Comparison of ENCODE assay signal across 14 cellular contexts in the genomic region with DNA sequence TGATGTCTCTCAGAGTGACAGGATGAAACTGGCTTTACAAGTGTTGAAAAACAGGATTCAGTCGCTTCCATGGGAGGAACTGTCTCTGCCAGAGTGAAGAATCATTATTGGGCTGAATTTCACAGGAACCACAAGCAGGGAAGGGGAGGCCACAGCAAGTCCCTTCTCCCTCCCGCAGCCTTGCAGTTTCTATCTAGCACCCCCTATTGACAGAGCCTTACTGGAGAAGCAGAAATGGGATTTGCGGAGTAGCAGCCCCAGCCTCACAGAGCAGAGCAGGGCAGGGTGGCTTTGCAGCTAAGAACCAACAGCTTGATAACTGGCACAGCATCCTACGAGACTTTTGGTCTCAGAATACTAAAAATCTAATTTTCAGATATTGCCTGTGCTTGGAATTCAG.
DNase-seq lines count a peak whose midpoint lies in the region; ATAC-seq and TF ChIP-seq lines count a peak whose summit lies in the region.
"Had no signal": no experiment of that assay in that cellular context is flagged by ENCODE, and none has a peak within 500 bp of the region (broad histone marks: within the 10 kb centered on the region; RNA-seq: fewer than 3 reads in every experiment).

No MANE protein-coding gene starts in this region.

- H3K9me2 ChIP-seq in SK-N-SH, result no peaks in the 10 kb centered on the region

- POLR2A ChIA-PET in SK-N-SH (lab: Yijun Ruan, JAX), result no interaction called here

- CTCF ChIA-PET in SK-N-SH (lab: Yijun Ruan, JAX), result interaction anchor here (4.3 to 4.7 kb wide), 2 partner anchors 10 to 183 kb away, joined by 18 to 34 read pairs; no protein-coding TSS in a partner anchor

- no peaks in the 10 kb centered on the region for H3K36me3 ChIP-seq in SK-N-SH (replicated peaks in 1 of 2; ENCODE audit: control insufficient read depth in 1 of 2, insufficient read depth in 2 of 2, low read length in 1 of 2)
- no peaks in the 10 kb centered on the region for H3K36me3 ChIP-seq in effector memory CD4-positive, alpha-beta T cell (ENCODE audit: control insufficient read depth, insufficient read depth, low read length)
- H3K36me3 ChIP-seq: adrenal gland, BLaER1 had no signal

- no peaks in the 10 kb centered on the region for H3F3A ChIP-seq in SK-N-SH (replicated peaks; ENCODE audit: insufficient read depth)

- H3K27me3 ChIP-seq in SK-N-SH (ENCODE audit: insufficient read depth), result no peaks in the 10 kb centered on the region
- no peaks in the 10 kb centered on the region for H3K27me3 ChIP-seq in effector memory CD4-positive, alpha-beta T cell (replicated peaks; ENCODE audit: control insufficient read depth, insufficient read depth, low read length, poor library complexity, severe bottlenecking)
- H3K27me3 ChIP-seq: adrenal gland, BLaER1 had no signal

- ATAC-seq in SK-N-SH treated with all-trans-retinoic acid at 6 μM for 48 hours (no peak), omental fat pad (ENCODE audit: low FRiP score) (no peak), HG03135 (IDR thresholded peaks at IDR 0.05; ENCODE audit: unreplicated experiment) (no peak)
- ATAC-seq: stimulated activated naive CD8-positive, alpha-beta T cell treated with anti-CD3 and anti-CD28 coated beads, Interleukin-15, amount 100 ng/mL, for 72 hours had no signal

- no peak for DNase-seq in SK-N-SH
- DNase-seq in NCI-H69 (lab: John Stamatoyannopoulos, UW), result peak; percentile 59
- no peak for DNase-seq in epithelial cell of proximal tubule (ENCODE audit: low read depth)
- peak; percentile 19 for DNase-seq in pons (ENCODE audit: low spot score)
- no peak for DNase-seq in effector memory CD4-positive, alpha-beta T cell
- no peak for DNase-seq in omental fat pad (ENCODE audit: low spot score)
- DNase-seq: activated CD8-positive, alpha-beta memory T cell treated with anti-CD3 and anti-CD28 coated beads for 24 hours; adrenal gland; NCI-H1105 treated with DMSO at 0.1 percent for 48 hours; SHP77; stimulated activated naive CD8-positive, alpha-beta T cell treated with anti-CD3 and anti-CD28 coated beads, Interleukin-15, amount 100 ng/mL, for 72 hours had no signal

- TF ChIP-seq EP300 in SK-N-SH (IDR thresholded peaks at IDR 0.05; ENCODE audit: borderline replicate concordance in 1 of 2, low read depth in 1 of 2, low read length in 1 of 2), result no peak

- no peaks in the 10 kb centered on the region for H3K79me2 ChIP-seq in SK-N-SH (ENCODE audit: insufficient read depth)

- H3K9me3 ChIP-seq in SK-N-SH, result no peaks in the 10 kb centered on the region
- no peaks in the 10 kb centered on the region for H3K9me3 ChIP-seq in effector memory CD4-positive, alpha-beta T cell (ENCODE audit: control insufficient read depth, low read length)
- H3K9me3 ChIP-seq: adrenal gland, BLaER1 had no signal

- H3K9ac ChIP-seq in SK-N-SH, result no peak overlapping the region
- H3K9ac ChIP-seq: BLaER1 had no signal

- no peak overlapping the region for H3K4me2 ChIP-seq in SK-N-SH
- H3K4me2 ChIP-seq: BLaER1 had no signal

- 48% methylated on average over 3 of the region's 4 CpGs for WGBS in SK-N-SH (ENCODE audit: low lambda C conversion rate)

- H2AFZ ChIP-seq in SK-N-SH (ENCODE audit: low read depth), result no peak overlapping the region

- H3K27ac ChIP-seq in SK-N-SH (ENCODE audit: low read depth in 2 of 2, low read length in 1 of 2), result no peak overlapping the region
- H3K27ac ChIP-seq in effector memory CD4-positive, alpha-beta T cell (ENCODE audit: insufficient read depth, low read length, poor library complexity, severe bottlenecking), result no peak overlapping the region
- H3K27ac ChIP-seq: adrenal gland, BLaER1 had no signal

- H3K4me3 ChIP-seq in SK-N-SH (ENCODE audit: low read depth in 2 of 2, low read length in 1 of 2), result no peak overlapping the region
- no peak overlapping the region for H3K4me3 ChIP-seq in epithelial cell of proximal tubule (ENCODE audit: low read depth, low read length)
- H3K4me3 ChIP-seq in effector memory CD4-positive, alpha-beta T cell (ENCODE audit: insufficient read depth, low read depth, low read length, poor library complexity, severe bottlenecking), result no peak overlapping the region
- H3K4me3 ChIP-seq: adrenal gland, BLaER1 had no signal

- H3K4me1 ChIP-seq in SK-N-SH (ENCODE audit: control insufficient read depth in 1 of 2, insufficient read depth in 2 of 2, low read depth in 1 of 2, low read length in 1 of 2), result no peaks in the 10 kb centered on the region; a peak in 1 of 4 replicates
- no peaks in the 10 kb centered on the region for H3K4me1 ChIP-seq in effector memory CD4-positive, alpha-beta T cell (ENCODE audit: control insufficient read depth, insufficient read depth, low read length, poor library complexity, severe bottlenecking)
- H3K4me1 ChIP-seq: adrenal gland, BLaER1 had no signal

- TF ChIP-seq RAD21 in SK-N-SH (IDR thresholded peaks at IDR 0.05; ENCODE audit: low read length), result no peak; the same call in 1 of the 2 replicates

- peak; percentile 16; the same call in 1 of the 2 replicates for TF ChIP-seq CTCF in SK-N-SH (IDR thresholded peaks at IDR 0.05)
- TF ChIP-seq CTCF in epithelial cell of proximal tubule (conservative IDR thresholded peaks at IDR 0.05; ENCODE audit: low read depth, low read length), result peak; percentile 48
- no peak for TF ChIP-seq CTCF in omental fat pad (IDR thresholded peaks at IDR 0.05)

- H4K20me1 ChIP-seq in SK-N-SH (ENCODE audit: insufficient read depth), result no peaks in the 10 kb centered on the region
- H4K20me1 ChIP-seq: BLaER1 had no signal

TF ChIP-seq in SK-N-SH, 30 proteins besides CTCF, POLR2A, EP300 and RAD21 (continues in another document):
- TF ChIP-seq RCOR1 (IDR thresholded peaks at IDR 0.05; ENCODE audit: low read length) (no peak), FOXJ3 (CRISPR knock-in tag; IDR thresholded peaks at IDR 0.05) (no peak), SIN3A (IDR thresholded peaks at IDR 0.05; ENCODE audit: borderline replicate concordance, low read depth, low read length) (no peak), POLR2AphosphoS5 (IDR thresholded peaks at IDR 0.05; ENCODE audit: low read depth, low read length) (no peak), PBX3 (IDR thresholded peaks at IDR 0.05) (no peak), TAF1 (IDR thresholded peaks at IDR 0.05; ENCODE audit: borderline replicate concordance, low read depth, low read length) (no peak), MEF2A (IDR thresholded peaks at IDR 0.05; ENCODE audit: borderline replicate concordance, low read depth) (no peak)

TF ChIP-seq in SK-N-SH treated with all-trans-retinoic acid at 6 μM for 48 hours, 23 proteins besides CTCF, POLR2A, EP300 and RAD21:
- TF ChIP-seq TOX (CRISPR knock-in tag; IDR thresholded peaks at IDR 0.05; ENCODE audit: borderline replicate concordance) (no peak), ZFP3 (CRISPR knock-in tag; IDR thresholded peaks at IDR 0.05) (no peak), ZFP30 (CRISPR knock-in tag; IDR thresholded peaks at IDR 0.05) (no peak), ARNTL (CRISPR knock-in tag; IDR thresholded peaks at IDR 0.05; ENCODE audit: borderline replicate concordance, low read depth) (no peak), ISL1 (CRISPR knock-in tag; IDR thresholded peaks at IDR 0.05) (no peak), POU6F1 (CRISPR knock-in tag; IDR thresholded peaks at IDR 0.05; ENCODE audit: borderline replicate concordance, low read depth) (no peak), ZC3H10 (CRISPR knock-in tag; IDR thresholded peaks at IDR 0.05) (no peak)
- TF ChIP-seq, protein P1, sequence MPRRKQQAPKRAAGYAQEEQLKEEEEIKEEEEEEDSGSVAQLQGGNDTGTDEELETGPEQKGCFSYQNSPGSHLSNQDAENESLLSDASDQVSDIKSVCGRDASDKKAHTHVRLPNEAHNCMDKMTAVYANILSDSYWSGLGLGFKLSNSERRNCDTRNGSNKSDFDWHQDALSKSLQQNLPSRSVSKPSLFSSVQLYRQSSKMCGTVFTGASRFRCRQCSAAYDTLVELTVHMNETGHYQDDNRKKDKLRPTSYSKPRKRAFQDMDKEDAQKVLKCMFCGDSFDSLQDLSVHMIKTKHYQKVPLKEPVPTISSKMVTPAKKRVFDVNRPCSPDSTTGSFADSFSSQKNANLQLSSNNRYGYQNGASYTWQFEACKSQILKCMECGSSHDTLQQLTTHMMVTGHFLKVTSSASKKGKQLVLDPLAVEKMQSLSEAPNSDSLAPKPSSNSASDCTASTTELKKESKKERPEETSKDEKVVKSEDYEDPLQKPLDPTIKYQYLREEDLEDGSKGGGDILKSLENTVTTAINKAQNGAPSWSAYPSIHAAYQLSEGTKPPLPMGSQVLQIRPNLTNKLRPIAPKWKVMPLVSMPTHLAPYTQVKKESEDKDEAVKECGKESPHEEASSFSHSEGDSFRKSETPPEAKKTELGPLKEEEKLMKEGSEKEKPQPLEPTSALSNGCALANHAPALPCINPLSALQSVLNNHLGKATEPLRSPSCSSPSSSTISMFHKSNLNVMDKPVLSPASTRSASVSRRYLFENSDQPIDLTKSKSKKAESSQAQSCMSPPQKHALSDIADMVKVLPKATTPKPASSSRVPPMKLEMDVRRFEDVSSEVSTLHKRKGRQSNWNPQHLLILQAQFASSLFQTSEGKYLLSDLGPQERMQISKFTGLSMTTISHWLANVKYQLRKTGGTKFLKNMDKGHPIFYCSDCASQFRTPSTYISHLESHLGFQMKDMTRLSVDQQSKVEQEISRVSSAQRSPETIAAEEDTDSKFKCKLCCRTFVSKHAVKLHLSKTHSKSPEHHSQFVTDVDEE (CRISPR knock-in tag; IDR thresholded peaks at IDR 0.05), result no peak
TF ChIP-seq in SK-N-SH treated with all-trans-retinoic acid at 6 μM for 48 hours: peak in this region for 0.

Comparison
In these comparisons a context has a peak if more than half of its experiments do, and no peak if none do; other contexts are left out.
1. DNase-seq: peak in NCI-H69 (single experiment) and pons (single experiment); none in SK-N-SH (single experiment), epithelial cell of proximal tubule (single experiment), effector memory CD4-positive, alpha-beta T cell (0 of 3) and omental fat pad (single experiment).
2. CTCF ChIP-seq: peak in SK-N-SH (single experiment) and epithelial cell of proximal tubule (single experiment); none in omental fat pad (0 of 3).